ENCODE assay signal across 9 cellular contexts in genomic region chr1:109467301-109467777, GRCh38. TPM values are rescaled to one million over a fixed set of nuclear protein-coding genes. Genes with fewer than 3 reads are reported as not detected.
A peak's percentile ranks its signal among the peaks of the same experiment; 100 is the strongest.
DNase-seq lines count a peak whose midpoint lies in the region; ATAC-seq and TF ChIP-seq lines count a peak whose summit lies in the region.
"Had no signal": no experiment of that assay in that cellular context is flagged by ENCODE, and none has a peak within 500 bp of the region (broad histone marks: within the 10 kb centered on the region; RNA-seq: fewer than 3 reads in every experiment).

No MANE protein-coding gene starts in this region.

- intact Hi-C loops in sigmoid colon (cut with DNase I): loop anchor here (2.0 kb wide), 1 partner anchor 41 kb away; the partner anchor contains the start of gene PSMA5

- TF ChIP-seq EP300 in sigmoid colon (IDR thresholded peaks at IDR 0.05): no peak

- 14 to 19% methylated on average over 23 of the region's 23 CpGs for WGBS in sigmoid colon, 2 donors

- DNase-seq in CD8-positive, alpha-beta memory T cell: no peak
- no peak for DNase-seq in activated CD8-positive, alpha-beta T cell treated with anti-CD3 and anti-CD28 coated beads, Interleukin-2, amount 10 ng/mL, durations not matched to agents 7 days and 5 days
- DNase-seq in sigmoid colon (peak; percentile 65), UCSD-AML1 (lab: John Stamatoyannopoulos, UW; ENCODE audit: unreplicated experiment) (no peak)
- DNase-seq: NCI-H1105 treated with DMSO at 0.1 percent for 48 hours had no signal

- H3K36me3 ChIP-seq in CD8-positive, alpha-beta memory T cell (ENCODE audit: insufficient read depth, low read length): no peaks in the 10 kb centered on the region
- H3K36me3 ChIP-seq in iPS-20b (ENCODE audit: insufficient read depth, low read depth, low read length): no peaks in the 10 kb centered on the region
- H3K36me3 ChIP-seq in sigmoid colon: no peaks in the 10 kb centered on the region

- peaks cover 0 to 8% (median 4%) of the 10 kb centered on the region in 3 donors for H3K4me1 Mint-ChIP-seq in CD8-positive, alpha-beta memory T cell
- peaks cover 5% of the 10 kb centered on the region for H3K4me1 Mint-ChIP-seq in activated CD8-positive, alpha-beta T cell treated with anti-CD3 and anti-CD28 coated beads, Interleukin-2, amount 10 ng/mL, durations not matched to agents 7 days and 5 days (ENCODE audit: low read depth)

- POLR2A ChIA-PET in CD8-positive, alpha-beta memory T cell (lab: Charles Lee): no interaction called here
- POLR2A ChIA-PET in activated CD8-positive, alpha-beta T cell treated with anti-CD3 and anti-CD28 coated beads, Interleukin-2, amount 10 ng/mL, durations not matched to agents 7 days and 5 days (lab: Charles Lee): no interaction called here

- CTCF ChIA-PET in CD8-positive, alpha-beta memory T cell (lab: Charles Lee): interaction anchor here (1.2 kb wide), 1 partner anchor 42 kb away, joined by 4 read pairs; no protein-coding TSS in a partner anchor
- CTCF ChIA-PET in activated CD8-positive, alpha-beta T cell treated with anti-CD3 and anti-CD28 coated beads, Interleukin-2, amount 10 ng/mL, durations not matched to agents 7 days and 5 days (lab: Charles Lee): no interaction called here

- no peaks in the 10 kb centered on the region for H3K4me1 ChIP-seq in CD8-positive, alpha-beta memory T cell (ENCODE audit: insufficient read depth, low read length)
- H3K4me1 ChIP-seq in iPS-20b (ENCODE audit: insufficient read depth, low read length): peaks cover 7% of the 10 kb centered on the region; the same call in 1 of the 2 replicates
- H3K4me1 ChIP-seq in sigmoid colon: peaks cover 0 to 34% (median 24%) of the 10 kb centered on the region in 4 donors

- H3K27me3 ChIP-seq in CD8-positive, alpha-beta memory T cell (ENCODE audit: insufficient read depth, low read length, poor library complexity, severe bottlenecking): peaks cover 47% of the 10 kb centered on the region
- H3K27me3 ChIP-seq in iPS-20b (ENCODE audit: insufficient read depth, low read length): peaks cover 84% of the 10 kb centered on the region
- no peaks in the 10 kb centered on the region for H3K27me3 ChIP-seq in sigmoid colon

- TF ChIP-seq POLR2A in sigmoid colon (IDR thresholded peaks at IDR 0.05): no peak

- peaks cover 46 to 67% of the 10 kb centered on the region in 2 donors for H3K27me3 Mint-ChIP-seq in CD8-positive, alpha-beta memory T cell
- H3K27me3 Mint-ChIP-seq in activated CD8-positive, alpha-beta T cell treated with anti-CD3 and anti-CD28 coated beads, Interleukin-2, amount 10 ng/mL, durations not matched to agents 7 days and 5 days (ENCODE audit: low read depth): peaks cover 61% of the 10 kb centered on the region

- H3K4me3 Mint-ChIP-seq in CD8-positive, alpha-beta memory T cell: peak overlapping the region; percentile 48 to 77 (median 56)
- H3K4me3 Mint-ChIP-seq in activated CD8-positive, alpha-beta T cell treated with anti-CD3 and anti-CD28 coated beads, Interleukin-2, amount 10 ng/mL, durations not matched to agents 7 days and 5 days: peak overlapping the region; percentile 8

- H3K27ac Mint-ChIP-seq in CD8-positive, alpha-beta memory T cell: no peak overlapping the region
- H3K27ac Mint-ChIP-seq in activated CD8-positive, alpha-beta T cell treated with anti-CD3 and anti-CD28 coated beads, Interleukin-2, amount 10 ng/mL, durations not matched to agents 7 days and 5 days: no peak overlapping the region

- H3K36me3 Mint-ChIP-seq in CD8-positive, alpha-beta memory T cell: no peaks in the 10 kb centered on the region
- H3K36me3 Mint-ChIP-seq in activated CD8-positive, alpha-beta T cell treated with anti-CD3 and anti-CD28 coated beads, Interleukin-2, amount 10 ng/mL, durations not matched to agents 7 days and 5 days (ENCODE audit: low read depth): no peaks in the 10 kb centered on the region

- H3K9ac ChIP-seq in iPS-20b (ENCODE audit: low read depth, low read length): no peak overlapping the region

- no peak for TF ChIP-seq CTCF in sigmoid colon (IDR thresholded peaks at IDR 0.05)

- no peak for ATAC-seq in activated CD8-positive, alpha-beta T cell treated with anti-CD3 and anti-CD28 coated beads, Interleukin-2, amount 10 ng/mL, durations not matched to agents 7 days and 5 days
- no peak for ATAC-seq in HG03108 (IDR thresholded peaks at IDR 0.05; ENCODE audit: unreplicated experiment)
- ATAC-seq in HG02571 (IDR thresholded peaks at IDR 0.05; ENCODE audit: unreplicated experiment): no peak
- ATAC-seq in GM21381 (IDR thresholded peaks at IDR 0.05; ENCODE audit: unreplicated experiment): no peak

- no peaks in the 10 kb centered on the region for H3K9me3 ChIP-seq in CD8-positive, alpha-beta memory T cell (ENCODE audit: low read length)
- no peaks in the 10 kb centered on the region for H3K9me3 ChIP-seq in iPS-20b (ENCODE audit: insufficient read depth, low read depth, low read length)
- H3K9me3 ChIP-seq in sigmoid colon: no peaks in the 10 kb centered on the region

- no peak overlapping the region for H3K4me3 ChIP-seq in CD8-positive, alpha-beta memory T cell (ENCODE audit: low read length)
- H3K4me3 ChIP-seq in iPS-20b (ENCODE audit: low read length) (peak overlapping the region; percentile 66), sigmoid colon (peak overlapping the region; percentile 49 to 80 (median 60))

- no peaks in the 10 kb centered on the region for H3K9me3 Mint-ChIP-seq in CD8-positive, alpha-beta memory T cell
- no peaks in the 10 kb centered on the region for H3K9me3 Mint-ChIP-seq in activated CD8-positive, alpha-beta T cell treated with anti-CD3 and anti-CD28 coated beads, Interleukin-2, amount 10 ng/mL, durations not matched to agents 7 days and 5 days (ENCODE audit: insufficient read depth)

- no peak overlapping the region for H3K27ac ChIP-seq in CD8-positive, alpha-beta memory T cell (ENCODE audit: low read depth, low read length)
- H3K27ac ChIP-seq in iPS-20b (ENCODE audit: low read length) (no peak overlapping the region), sigmoid colon (peak overlapping the region; percentile 63 to 85 (median 83))

RNA-seq across cellular contexts. Expression of gene SYPL2, which starts 1.0 kb away (rescaled TPM):
- total RNA-seq in CD8-positive, alpha-beta memory T cell: under 1 TPM in 1 of 2 experiments, not detected in 1; 0.07 TPM
- 0.07 TPM for polyA plus RNA-seq in CD8-positive, alpha-beta memory T cell
- not detected for total RNA-seq in activated CD8-positive, alpha-beta T cell treated with anti-CD3 and anti-CD28 coated beads, Interleukin-2, amount 10 ng/mL, durations not matched to agents 7 days and 5 days
- 1 to 10 TPM; 2.1 to 6.9 (median 3.2) TPM for total RNA-seq in sigmoid colon
- under 1 TPM in 2 of 3 donors, not detected in 1; under 0.01 to 0.58 TPM for polyA plus RNA-seq in sigmoid colon

RNA-seq across cellular contexts. Expression of gene ATXN7L2, which starts 16.4 kb away (rescaled TPM):
- 10 to 100 TPM; 14.6 to 15.3 TPM for total RNA-seq in CD8-positive, alpha-beta memory T cell
- 8.7 TPM for polyA plus RNA-seq in CD8-positive, alpha-beta memory T cell
- total RNA-seq in activated CD8-positive, alpha-beta T cell treated with anti-CD3 and anti-CD28 coated beads, Interleukin-2, amount 10 ng/mL, durations not matched to agents 7 days and 5 days: 10 to 100 TPM; 10.2 to 11.6 TPM
- 10 to 100 TPM in 1 of 4 donors, 1 to 10 TPM in 3; 2.0 to 12.2 (median 3.1) TPM for total RNA-seq in sigmoid colon
- 1 to 10 TPM; 1.8 to 5.7 (median 2.1) TPM for polyA plus RNA-seq in sigmoid colon

RNA-seq across cellular contexts. Expression of gene CYB561D1, which starts 26.6 kb away (rescaled TPM):
- 10 to 100 TPM in 1 of 2 experiments, 1 to 10 TPM in 1; 9.9 to 10.6 TPM for total RNA-seq in CD8-positive, alpha-beta memory T cell
- 15.4 TPM for polyA plus RNA-seq in CD8-positive, alpha-beta memory T cell
- 10 to 100 TPM; 19.0 to 19.8 TPM for total RNA-seq in activated CD8-positive, alpha-beta T cell treated with anti-CD3 and anti-CD28 coated beads, Interleukin-2, amount 10 ng/mL, durations not matched to agents 7 days and 5 days
- 1 to 10 TPM; 4.2 to 7.6 (median 5.4) TPM for total RNA-seq in sigmoid colon
- 10 to 100 TPM in 1 of 3 donors, 1 to 10 TPM in 2; 1.8 to 12.5 (median 3.9) TPM for polyA plus RNA-seq in sigmoid colon

RNA-seq across cellular contexts. Expression of gene PSMA5, which starts 41.1 kb away (rescaled TPM):
- 100 to 1,000 TPM; 207 to 238 TPM for total RNA-seq in CD8-positive, alpha-beta memory T cell
- 120 TPM for polyA plus RNA-seq in CD8-positive, alpha-beta memory T cell
- 100 to 1,000 TPM; 174 to 189 TPM for total RNA-seq in activated CD8-positive, alpha-beta T cell treated with anti-CD3 and anti-CD28 coated beads, Interleukin-2, amount 10 ng/mL, durations not matched to agents 7 days and 5 days
- total RNA-seq in sigmoid colon: 10 to 100 TPM; 18.8 to 57.6 (median 25.8) TPM
- 100 to 1,000 TPM in 1 of 3 donors, 10 to 100 TPM in 2; 89.5 to 113 (median 94.9) TPM for polyA plus RNA-seq in sigmoid colon

RNA-seq across cellular contexts. Expression of gene AMIGO1, which starts 42.2 kb away (rescaled TPM):
- 1 to 10 TPM; 4.0 to 4.9 TPM for total RNA-seq in CD8-positive, alpha-beta memory T cell
- polyA plus RNA-seq in CD8-positive, alpha-beta memory T cell: 20.2 TPM
- 1 to 10 TPM; 1.6 to 2.2 TPM for total RNA-seq in activated CD8-positive, alpha-beta T cell treated with anti-CD3 and anti-CD28 coated beads, Interleukin-2, amount 10 ng/mL, durations not matched to agents 7 days and 5 days
- 10 to 100 TPM in 1 of 4 donors, 1 to 10 TPM in 3; 6.4 to 12.1 (median 8.8) TPM for total RNA-seq in sigmoid colon
- polyA plus RNA-seq in sigmoid colon: 1 to 10 TPM in 1 of 3 donors, under 1 TPM in 2; 0.60 to 2.8 (median 0.69) TPM

Comparison
In these comparisons a context has a peak if more than half of its experiments do, and no peak if none do; other contexts are left out.
1. H3K27ac ChIP-seq: peak in sigmoid colon (4 of 4); none in CD8-positive, alpha-beta memory T cell (single experiment) and iPS-20b (single experiment).